Comparison of ENCODE assay signal across 8 cellular contexts in the genomic region with DNA sequence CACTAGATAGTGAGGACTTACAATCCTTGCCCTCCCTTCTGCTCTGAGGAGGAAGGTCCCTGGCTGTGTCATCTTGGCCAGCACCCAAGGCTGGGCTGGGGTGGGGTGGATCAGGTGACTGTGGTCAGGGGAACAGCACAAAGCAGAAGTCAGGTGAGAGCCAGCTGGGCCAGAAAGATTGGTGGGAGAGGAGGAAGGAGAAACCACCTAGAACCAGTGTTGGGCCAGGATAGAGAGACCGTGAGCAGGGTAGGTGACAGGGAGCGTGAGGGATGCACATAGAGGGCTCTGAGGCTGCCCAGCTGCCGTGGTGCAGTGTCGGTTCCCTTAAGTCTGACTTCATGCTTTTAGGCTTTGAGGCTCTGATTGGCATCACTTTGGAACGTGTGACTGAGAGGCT. TPM values are rescaled to one million over a fixed set of nuclear protein-coding genes. Genes with fewer than 3 reads are reported as not detected.
A peak's percentile ranks its signal among the peaks of the same experiment; 100 is the strongest.
DNase-seq lines count a peak whose midpoint lies in the region; ATAC-seq, FAIRE-seq and TF ChIP-seq lines count a peak whose summit lies in the region.

No MANE protein-coding gene starts in this region.

- no peaks in the 10 kb centered on the region for H3K9me3 ChIP-seq in astrocyte (ENCODE audit: insufficient read depth, low read depth, low read length)

- DNase-seq in CMK (ENCODE audit: low read depth) (peak; percentile 34), KG1 (lab: John Stamatoyannopoulos, UW) (peak; percentile 59), astrocyte (ENCODE audit: low read depth) (peak; percentile 43), osteocyte (ENCODE audit: extremely low spot score, unreplicated experiment) (peak; percentile 53), NCI-H526 (lab: John Stamatoyannopoulos, UW) (no peak), NCI-H82 treated with DMSO at 0.1 percent for 48 hours (lab: John Stamatoyannopoulos, UW; ENCODE audit: unreplicated experiment) (no peak), NCI-H187 treated with DMSO at 0.1 percent for 48 hours (lab: John Stamatoyannopoulos, UW) (no peak)

- peak overlapping the region; percentile 10 for H3K9ac ChIP-seq in astrocyte (ENCODE audit: low read length)

- H4K20me1 ChIP-seq in astrocyte (ENCODE audit: insufficient read depth, low read length) = no peaks in the 10 kb centered on the region

- H3K27me3 Mint-ChIP-seq in astrocyte (ENCODE audit: low read depth, unreplicated experiment) (no peaks in the 10 kb centered on the region), osteocyte (ENCODE audit: unreplicated experiment) (no peaks in the 10 kb centered on the region)

- ATAC-seq in GM19372 (IDR thresholded peaks at IDR 0.05; ENCODE audit: low read depth, unreplicated experiment) = peak; percentile 74

- peaks cover 5% of the 10 kb centered on the region for H3K36me3 Mint-ChIP-seq in astrocyte (ENCODE audit: low read depth, unreplicated experiment)
- H3K36me3 Mint-ChIP-seq in osteocyte (ENCODE audit: unreplicated experiment) = no peaks in the 10 kb centered on the region

- H3K27me3 ChIP-seq in astrocyte (ENCODE audit: insufficient read depth, low read length) = no peaks in the 10 kb centered on the region

- TF ChIP-seq CTCF in astrocyte (IDR thresholded peaks at IDR 0.05; ENCODE audit: insufficient read depth, low read depth, low read length) (no peak), osteocyte (IDR thresholded peaks at IDR 0.05) (no peak)

- H3K4me1 Mint-ChIP-seq in astrocyte (ENCODE audit: low read depth, unreplicated experiment) (peaks cover 30% of the 10 kb centered on the region), osteocyte (ENCODE audit: unreplicated experiment) (peaks cover 7% of the 10 kb centered on the region)

- H3K4me3 Mint-ChIP-seq in astrocyte (ENCODE audit: unreplicated experiment) = no peak overlapping the region
- no peak overlapping the region for H3K4me3 Mint-ChIP-seq in osteocyte (ENCODE audit: unreplicated experiment)

- no peak overlapping the region for H2AFZ ChIP-seq in astrocyte (ENCODE audit: low read depth, low read length)

- H3K4me1 ChIP-seq in astrocyte (ENCODE audit: insufficient read depth, low read length) = peaks cover 21% of the 10 kb centered on the region

- peak overlapping the region; percentile 93 for H3K27ac Mint-ChIP-seq in astrocyte (ENCODE audit: unreplicated experiment)
- H3K27ac Mint-ChIP-seq in osteocyte (ENCODE audit: unreplicated experiment) = no peak overlapping the region

- H3K9me3 Mint-ChIP-seq in astrocyte (ENCODE audit: unreplicated experiment) = no peaks in the 10 kb centered on the region
- H3K9me3 Mint-ChIP-seq in osteocyte (ENCODE audit: unreplicated experiment) = no peaks in the 10 kb centered on the region

- no peaks in the 10 kb centered on the region for H3K79me2 ChIP-seq in astrocyte (ENCODE audit: insufficient read depth, low read length)

- H3K27ac ChIP-seq in astrocyte (ENCODE audit: low read depth, low read length) = no peak overlapping the region

- no peak for FAIRE-seq in astrocyte (lab: Jason Lieb, UNC)

- H3K4me2 ChIP-seq in astrocyte (ENCODE audit: low read length) = peak overlapping the region; percentile 35

- H3K36me3 ChIP-seq in astrocyte (ENCODE audit: insufficient read depth, low read length) = no peaks in the 10 kb centered on the region

- no peak overlapping the region for H3K4me3 ChIP-seq in astrocyte (ENCODE audit: insufficient read depth, low read depth, low read length)

RNA-seq across cellular contexts. Expression of a gene that starts 22.7 kb away (rescaled TPM):
- total RNA-seq in astrocyte (4.3 and 4.9 TPM in 2 replicates), osteocyte (not detected in 2 replicates)

Comparison
In these comparisons a context has a peak if more than half of its experiments do, and no peak if none do; other contexts are left out.
1. DNase-seq: peak in CMK (single experiment), KG1 (single experiment), astrocyte (single experiment) and osteocyte (single experiment); none in NCI-H526 (0 of 2), NCI-H82 treated with DMSO at 0.1 percent for 48 hours (single experiment) and NCI-H187 treated with DMSO at 0.1 percent for 48 hours (single experiment).